7 cellular contexts compared by ENCODE assay signal in the genomic region with DNA sequence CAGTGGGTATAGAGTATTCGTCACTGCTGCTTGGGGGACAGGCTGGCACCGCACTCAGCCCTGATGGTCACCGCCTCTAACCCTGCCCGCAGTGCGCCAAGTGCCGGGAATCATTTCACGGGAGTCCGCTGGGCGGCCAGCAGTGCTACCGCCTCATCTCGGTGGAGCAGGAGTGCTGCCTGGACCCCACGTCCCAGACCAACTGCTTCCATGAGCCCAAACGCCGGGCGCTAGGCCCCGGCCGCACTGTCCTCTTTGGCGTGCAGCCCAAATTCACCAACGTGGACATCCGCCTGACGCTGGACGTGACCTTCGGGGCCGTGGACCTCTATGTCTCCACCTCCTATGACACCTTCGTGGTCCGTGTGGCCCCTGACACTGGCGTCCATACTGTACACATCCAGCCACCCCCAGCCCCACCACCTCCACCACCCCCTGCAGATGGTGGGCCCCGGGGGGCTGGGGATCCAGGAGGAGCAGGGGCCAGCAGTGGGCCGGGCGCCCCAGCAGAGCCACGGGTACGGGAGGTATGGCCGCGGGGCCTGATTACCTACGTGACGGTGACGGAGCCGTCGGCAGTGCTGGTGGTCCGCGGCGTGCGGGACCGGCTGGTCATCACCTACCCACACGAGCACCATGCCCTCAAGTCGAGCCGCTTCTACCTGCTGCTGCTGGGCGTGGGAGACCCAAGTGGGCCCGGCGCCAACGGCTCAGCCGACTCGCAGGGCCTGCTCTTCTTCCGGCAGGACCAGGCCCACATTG. TPM values are rescaled to one million over a fixed set of nuclear protein-coding genes. Genes with fewer than 3 reads are reported as not detected.
"Had no signal": no experiment of that assay in that cellular context is flagged by ENCODE, and none has a peak within 500 bp of the region (broad histone marks: within the 10 kb centered on the region; RNA-seq: fewer than 3 reads in every experiment).

No MANE protein-coding gene starts in this region.

- ATAC-seq: GM23338, K562 had no signal

- H3K4me3 Mint-ChIP-seq: GM23338, H9 had no signal

- H3K27ac ChIP-seq: HL-60 had no signal

- H3K4me3 ChIP-seq: GM23338, K562 had no signal

- H2AFZ ChIP-seq: GM23338 had no signal

- H3K4me2 ChIP-seq: GM23338 had no signal

- H3K27ac Mint-ChIP-seq: H9 had no signal

- H3K9me3 Mint-ChIP-seq: H9 had no signal

- DNase-seq: H9, HCEC 1CT, IMR-90 had no signal

RNA-seq across cellular contexts. Expression of gene CNFN, which starts 14.5 kb away (rescaled TPM):
- total RNA-seq: HT1080, IMR-90 had no signal

RNA-seq across cellular contexts. Expression of gene LIPE, which starts 51.6 kb away (rescaled TPM):
- total RNA-seq: HT1080 had no signal
- polyA plus RNA-seq: K562 had no signal
